In genomic region chr17:73914536-73915274, GRCh38 we compare ENCODE assay signal across 17 cellular contexts.
A peak's percentile ranks its signal among the peaks of the same experiment; 100 is the strongest.
DNase-seq lines count a peak whose midpoint lies in the region; ATAC-seq, FAIRE-seq and TF ChIP-seq lines count a peak whose summit lies in the region.
"Had no signal": no experiment of that assay in that cellular context is flagged by ENCODE, and none has a peak within 500 bp of the region (broad histone marks: within the 10 kb centered on the region; RNA-seq: fewer than 3 reads in every experiment).

No MANE protein-coding gene starts in this region.

- no peak overlapping the region for H3K4me3 ChIP-seq in right atrium auricular region
- H3K4me3 ChIP-seq: A549, GM23338 had no signal

- H3K4me1 ChIP-seq in right atrium auricular region, result no peaks in the 10 kb centered on the region
- H3K4me1 ChIP-seq: A549, BE2C had no signal

- peaks cover 0 to 14% of the 10 kb centered on the region in 2 donors for H3K9me3 ChIP-seq in right atrium auricular region
- H3K9me3 ChIP-seq: BE2C had no signal

- H3K27ac ChIP-seq in right atrium auricular region, result no peak overlapping the region
- H3K27ac ChIP-seq: A549 had no signal

- no peak for TF ChIP-seq CTCF in right atrium auricular region (IDR thresholded peaks at IDR 0.05)

- H3K27ac Mint-ChIP-seq in naive thymus-derived CD8-positive, alpha-beta T cell, result no peak overlapping the region
- H3K27ac Mint-ChIP-seq: CD8-positive, alpha-beta memory T cell; GM23338; IgD-negative memory B cell had no signal

- no peak for ATAC-seq in Right ventricle myocardium superior (ENCODE audit: poor library complexity)
- ATAC-seq in naive thymus-derived CD8-positive, alpha-beta T cell, result no peak
- ATAC-seq: A549, GM23338 had no signal

- H3K27me3 Mint-ChIP-seq in naive thymus-derived CD8-positive, alpha-beta T cell, result peaks cover 25 to 32% (median 27%) of the 10 kb centered on the region in 5 donors

- peaks cover 0 to 2% (median 0%) of the 10 kb centered on the region in 4 donors for H3K4me1 Mint-ChIP-seq in naive thymus-derived CD8-positive, alpha-beta T cell
- H3K4me1 Mint-ChIP-seq: CD8-positive, alpha-beta memory T cell; GM23338; IgD-negative memory B cell had no signal

- H3K36me3 Mint-ChIP-seq in naive thymus-derived CD8-positive, alpha-beta T cell, result peaks cover 0 to 24% (median 7%) of the 10 kb centered on the region in 3 donors

- H3K4me3 Mint-ChIP-seq in naive thymus-derived CD8-positive, alpha-beta T cell, result no peak overlapping the region
- H3K4me3 Mint-ChIP-seq: CD8-positive, alpha-beta memory T cell; GM23338 had no signal

- H3K9me3 Mint-ChIP-seq in naive thymus-derived CD8-positive, alpha-beta T cell, result peaks cover 0 to 45% (median 18%) of the 10 kb centered on the region in 9 donors

- H3K36me3 ChIP-seq in right atrium auricular region, result no peaks in the 10 kb centered on the region
- H3K36me3 ChIP-seq: BE2C had no signal

- no peaks in the 10 kb centered on the region for H3K27me3 ChIP-seq in right atrium auricular region
- H3K27me3 ChIP-seq: BE2C had no signal

- DNase-seq in right atrium auricular region (ENCODE audit: low spot score) (peak; percentile 21), Right ventricle myocardium superior (no peak), D341Med (ENCODE audit: low spot score) (peak; percentile 11), ecto neural progenitor cell (ENCODE audit: low spot score) (peak; percentile 26), urothelium cell line (ENCODE audit: low spot score) (no peak)
- DNase-seq in naive thymus-derived CD8-positive, alpha-beta T cell, result no peak
- no peak for DNase-seq in effector CD8-positive, alpha-beta T cell (lab: John Stamatoyannopoulos, UW)
- DNase-seq: BE2C; Calu3; CD8-positive, alpha-beta memory T cell; DND-41; GDM1; H7 had no signal

- intact Hi-C loops in Right ventricle myocardium superior (cut with DNase I), result no loop called here

- peak; percentile 40 for FAIRE-seq in urothelium cell line (lab: Jason Lieb, UNC)
- FAIRE-seq: A549, GM12892 had no signal

- POLR2A ChIA-PET in naive thymus-derived CD8-positive, alpha-beta T cell (lab: Charles Lee), result no interaction called here

Comparison
In these comparisons a context has a peak if more than half of its experiments do, and no peak if none do; other contexts are left out.
1. DNase-seq: peak in right atrium auricular region (single experiment), D341Med (single experiment) and ecto neural progenitor cell (single experiment); none in Right ventricle myocardium superior (single experiment), urothelium cell line (single experiment), naive thymus-derived CD8-positive, alpha-beta T cell (0 of 10) and effector CD8-positive, alpha-beta T cell (single experiment).